Comparison of ENCODE assay signal across 11 cellular contexts in the genomic region with DNA sequence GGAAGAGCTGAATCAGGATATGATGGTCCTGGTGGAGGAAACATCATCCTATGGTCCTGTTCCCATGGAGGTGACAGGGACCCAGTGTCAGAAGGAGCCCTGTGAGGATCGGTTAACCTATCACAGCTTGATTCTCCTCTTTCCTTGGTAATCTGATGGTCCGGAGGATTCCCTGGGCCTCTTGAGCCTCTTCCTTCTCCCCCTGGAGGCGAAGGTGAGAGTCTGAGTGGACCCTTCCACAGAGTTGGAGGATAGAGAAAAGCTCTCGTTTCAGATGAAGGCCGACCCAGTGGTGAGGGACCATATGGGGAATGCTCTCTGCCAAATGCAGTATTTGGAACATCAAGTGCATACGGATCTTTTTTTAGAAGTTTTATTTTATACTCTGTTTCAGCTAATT. TPM values are rescaled to one million over a fixed set of nuclear protein-coding genes. Genes with fewer than 3 reads are reported as not detected.
A peak's percentile ranks its signal among the peaks of the same experiment; 100 is the strongest.
DNase-seq lines count a peak whose midpoint lies in the region; FAIRE-seq and TF ChIP-seq lines count a peak whose summit lies in the region.
"Not testable (repeated sequence)": the region's sequence is repeated elsewhere in the genome, so short reads cannot be mapped to it uniquely, and the experiment has no call there.
"Had no signal": no experiment of that assay in that cellular context is flagged by ENCODE, and none has a peak within 500 bp of the region (broad histone marks: within the 10 kb centered on the region; RNA-seq: fewer than 3 reads in every experiment).

No MANE protein-coding gene starts in this region.

- not testable (repeated sequence) for H2AFZ ChIP-seq in H9 (ENCODE audit: low read length); H1 (ENCODE audit: low read length)

- H3K4me3 Mint-ChIP-seq in H9; activated T-helper 1 cell treated with anti-CD3 and anti-CD28 coated beads, Interleukin-12 subunit alpha, Interleukin-12 subunit beta, Interleukin-2, Interleukin-4 antibody, amounts not matched to agents 30 ng/mL and 10 ng/mL and 1 ng/mL, durations not matched to agents 14 hours and 24 hours and 36 hours; activated naive CD8-positive, alpha-beta T cell treated with anti-CD3 and anti-CD28 coated beads for 36 hours: not testable (repeated sequence)
- H3K4me3 Mint-ChIP-seq in activated CD4-positive, alpha-beta T cell treated with anti-CD3 and anti-CD28 coated beads, Interleukin-2, amount 10 ng/mL, durations not matched to agents 24 days and 14 days: peak overlapping the region; percentile 4

- H3K18ac ChIP-seq in H9 (ENCODE audit: insufficient read length, low read depth, low read length); H1 (ENCODE audit: extremely low read depth, low read length): not testable (repeated sequence)

- H3K27ac Mint-ChIP-seq in H9: not testable (repeated sequence)
- H3K27ac Mint-ChIP-seq in activated CD4-positive, alpha-beta T cell treated with anti-CD3 and anti-CD28 coated beads, Interleukin-2, amount 10 ng/mL, durations not matched to agents 24 days and 14 days: peak overlapping the region; percentile 84
- peak overlapping the region; percentile 94 for H3K27ac Mint-ChIP-seq in activated T-helper 1 cell treated with anti-CD3 and anti-CD28 coated beads, Interleukin-12 subunit alpha, Interleukin-12 subunit beta, Interleukin-2, Interleukin-4 antibody, amounts not matched to agents 30 ng/mL and 10 ng/mL and 1 ng/mL, durations not matched to agents 14 hours and 24 hours and 36 hours
- peak overlapping the region; percentile 86 for H3K27ac Mint-ChIP-seq in activated naive CD8-positive, alpha-beta T cell treated with anti-CD3 and anti-CD28 coated beads for 36 hours

- H3K4me1 Mint-ChIP-seq in H9: not testable (repeated sequence)
- peaks cover 12% of the 10 kb centered on the region for H3K4me1 Mint-ChIP-seq in activated CD4-positive, alpha-beta T cell treated with anti-CD3 and anti-CD28 coated beads, Interleukin-2, amount 10 ng/mL, durations not matched to agents 24 days and 14 days
- peaks cover 17% of the 10 kb centered on the region for H3K4me1 Mint-ChIP-seq in activated T-helper 1 cell treated with anti-CD3 and anti-CD28 coated beads, Interleukin-12 subunit alpha, Interleukin-12 subunit beta, Interleukin-2, Interleukin-4 antibody, amounts not matched to agents 30 ng/mL and 10 ng/mL and 1 ng/mL, durations not matched to agents 14 hours and 24 hours and 36 hours (ENCODE audit: low read depth)
- peaks cover 19% of the 10 kb centered on the region for H3K4me1 Mint-ChIP-seq in activated naive CD8-positive, alpha-beta T cell treated with anti-CD3 and anti-CD28 coated beads for 36 hours

- TF ChIP-seq CTCF in H9 (conservative IDR thresholded peaks at IDR 0.05): peak; percentile 36; the same call in 2 of the 3 replicates
- peak in 2 of 3 experiments; percentile 2 to 18; a peak in 3 of 4 replicates for TF ChIP-seq CTCF in H1 (IDR thresholded peaks at IDR 0.05; ENCODE audit: control extremely low read depth in 1 of 3, insufficient read depth in 1 of 3, low read depth in 1 of 3, low read length in 3 of 3)

- not testable (repeated sequence) for H3K36me3 Mint-ChIP-seq in H9 (ENCODE audit: insufficient read depth in 1 of 3, low read depth in 3 of 3); activated CD4-positive, alpha-beta T cell treated with anti-CD3 and anti-CD28 coated beads, Interleukin-2, amount 10 ng/mL, durations not matched to agents 24 days and 14 days (ENCODE audit: low read depth); activated T-helper 1 cell treated with anti-CD3 and anti-CD28 coated beads, Interleukin-12 subunit alpha, Interleukin-12 subunit beta, Interleukin-2, Interleukin-4 antibody, amounts not matched to agents 30 ng/mL and 10 ng/mL and 1 ng/mL, durations not matched to agents 14 hours and 24 hours and 36 hours (ENCODE audit: low read depth); activated naive CD8-positive, alpha-beta T cell treated with anti-CD3 and anti-CD28 coated beads for 36 hours

- not testable (repeated sequence) for H3T11ph ChIP-seq in H9 (ENCODE audit: low read length)

- H3K27ac ChIP-seq in H9 (ENCODE audit: insufficient read length, low read depth, low read length); H1 (ENCODE audit: low read depth, low read length): not testable (repeated sequence)

- H3K56ac ChIP-seq in H9 (ENCODE audit: insufficient read length, low read depth, low read length); H1 (replicated peaks; ENCODE audit: insufficient read length, low read depth, low read length): not testable (repeated sequence)

- H3K4me3 ChIP-seq in H1 (ENCODE audit: extremely low read depth in 1 of 4, insufficient read depth in 2 of 4, low read depth in 3 of 4, low read length in 4 of 4): not testable (repeated sequence)

- H2BK120ac ChIP-seq in H9 (ENCODE audit: low read depth, low read length, poor library complexity, severe bottlenecking); H1 (replicated peaks; ENCODE audit: low read depth, low read length): not testable (repeated sequence)

- H3K27me3 ChIP-seq in H9 (ENCODE audit: insufficient read depth, low read length); H1 (replicated peaks in 1 of 4; ENCODE audit: control insufficient read depth in 3 of 4, extremely low read depth in 1 of 4, insufficient read depth in 3 of 4, low read length in 3 of 4): not testable (repeated sequence)

- not testable (repeated sequence) for FAIRE-seq in H1 (lab: Jason Lieb, UNC)

- H2BK15ac ChIP-seq in H9 (ENCODE audit: low read depth, low read length); H1 (ENCODE audit: low read length): not testable (repeated sequence)

- CTCF ChIA-PET in H1 (lab: Charles Lee; ENCODE audit: partially characterized antibody): interaction anchor here (0.9 to 3.7 kb wide), 5 partner anchors 10 to 86 kb away, joined by 3 to 12 read pairs (median 4); no protein-coding TSS in a partner anchor

- not testable (repeated sequence) for H3K9ac ChIP-seq in H9 (ENCODE audit: extremely low read depth, insufficient read length, low read length); H1 (replicated peaks in 1 of 4; ENCODE audit: extremely low read depth in 1 of 4, low read depth in 3 of 4, low read length in 3 of 4)

- not testable (repeated sequence) for H3K4ac ChIP-seq in H9 (ENCODE audit: low read depth, low read length); H1 (replicated peaks; ENCODE audit: insufficient read length, low read depth, low read length)

- TF ChIP-seq EP300 in H1 (IDR thresholded peaks at IDR 0.05; ENCODE audit: borderline replicate concordance in 1 of 2, low read depth in 2 of 2, low read length in 2 of 2): not testable (repeated sequence)

- H3K27me3 Mint-ChIP-seq in H9 (ENCODE audit: low read depth): peaks cover 25% of the 10 kb centered on the region
- H3K27me3 Mint-ChIP-seq in activated CD4-positive, alpha-beta T cell treated with anti-CD3 and anti-CD28 coated beads, Interleukin-2, amount 10 ng/mL, durations not matched to agents 24 days and 14 days; activated T-helper 1 cell treated with anti-CD3 and anti-CD28 coated beads, Interleukin-12 subunit alpha, Interleukin-12 subunit beta, Interleukin-2, Interleukin-4 antibody, amounts not matched to agents 30 ng/mL and 10 ng/mL and 1 ng/mL, durations not matched to agents 14 hours and 24 hours and 36 hours (ENCODE audit: insufficient read depth): not testable (repeated sequence)
- peaks cover 18% of the 10 kb centered on the region for H3K27me3 Mint-ChIP-seq in activated naive CD8-positive, alpha-beta T cell treated with anti-CD3 and anti-CD28 coated beads for 36 hours

- no CpG with 5 or more reads among the region's 6 CpGs for WGBS in H9 (ENCODE audit: extremely low coverage, insufficient read length, low lambda C conversion rate)
- 84% methylated on average over 6 of the region's 6 CpGs; no CpG with 5 or more reads in 1 of the 2 experiments for WGBS in H1 (ENCODE audit: extremely low coverage in 1 of 2, insufficient coverage in 1 of 2, insufficient read length in 1 of 2, insufficient replicate concordance in 2 of 2, low coverage in 1 of 2, low lambda C conversion rate in 2 of 2, missing lambda C conversion rate in 1 of 2), 2 experiments

- not testable (repeated sequence) for H3K36me3 ChIP-seq in H1 (ENCODE audit: control insufficient read depth in 2 of 4, insufficient read depth in 4 of 4, low read length in 3 of 4)

- H2BK20ac ChIP-seq in H9 (ENCODE audit: low read depth, low read length, poor library complexity, severe bottlenecking); H1 (ENCODE audit: low read length): not testable (repeated sequence)

- H4K5ac ChIP-seq in H9 (ENCODE audit: insufficient read length, low read depth, low read length); H1 (ENCODE audit: insufficient read length, low read depth, low read length): not testable (repeated sequence)

- H3K4me1 ChIP-seq in H9 (ENCODE audit: insufficient read depth, low read length); H1 (replicated peaks in 1 of 4; ENCODE audit: control insufficient read depth in 3 of 4, insufficient read depth in 4 of 4, low read length in 3 of 4): not testable (repeated sequence)

- not testable (repeated sequence) for H2BK12ac ChIP-seq in H9 (ENCODE audit: insufficient read length, low read depth, low read length); H1 (ENCODE audit: low read depth, low read length)

- not testable (repeated sequence) for H3K9me3 ChIP-seq in H9 (ENCODE audit: control insufficient read depth, low read depth, low read length); H1 (ENCODE audit: insufficient read depth in 2 of 2, low read depth in 1 of 2, low read length in 1 of 2)

- H3K4me2 ChIP-seq in H9 (ENCODE audit: insufficient read depth, insufficient read length, low read length); H1 (ENCODE audit: insufficient read depth in 1 of 2, low read depth in 2 of 2, low read length in 2 of 2): not testable (repeated sequence)

- not testable (repeated sequence) for H3K79me1 ChIP-seq in H9 (ENCODE audit: insufficient read depth, low read depth, low read length, poor library complexity, severe bottlenecking); H1 (ENCODE audit: low read depth, low read length)

- H3K14ac ChIP-seq in H9 (ENCODE audit: insufficient read depth, low read length); H1 (ENCODE audit: insufficient read length): not testable (repeated sequence)

- not testable (repeated sequence) for H3K23me2 ChIP-seq in H9 (ENCODE audit: insufficient read length, low read depth, low read length, poor library complexity, severe bottlenecking); H1 (ENCODE audit: low read depth, low read length)

- not testable (repeated sequence) for H3K23ac ChIP-seq in H9 (ENCODE audit: insufficient read length, low read depth, low read length); H1 (ENCODE audit: insufficient read length)

- POLR2A ChIA-PET in H1 (lab: Charles Lee; ENCODE audit: partially characterized antibody): not testable (repeated sequence)

- not testable (repeated sequence) for H4K91ac ChIP-seq in H9 (ENCODE audit: insufficient read length, low read depth, low read length); H1 (replicated peaks; ENCODE audit: insufficient read length, low read length)

- not testable (repeated sequence) for H4K20me1 ChIP-seq in H9 (ENCODE audit: control insufficient read depth, insufficient read depth, insufficient read length); H1 (replicated peaks in 1 of 2; ENCODE audit: control insufficient read depth in 1 of 2, insufficient read depth in 2 of 2, low read length in 2 of 2)

- TF ChIP-seq RAD21 in H1 (IDR thresholded peaks at IDR 0.05 in 1 of 2, conservative IDR thresholded peaks at IDR 0.05 in 1 of 2; ENCODE audit: low read depth in 2 of 2, low read length in 2 of 2): peak; percentile 3 to 15; a peak in 1 of 4 replicates

- H3K79me2 ChIP-seq in H9 (ENCODE audit: insufficient read depth, low read length); H1 (ENCODE audit: control insufficient read depth in 1 of 2, insufficient read depth in 2 of 2, low read length in 2 of 2): not testable (repeated sequence)

- TF ChIP-seq POLR2A in H1 (IDR thresholded peaks at IDR 0.05; ENCODE audit: control extremely low read depth in 1 of 2, low read depth in 2 of 2, low read length in 2 of 2): not testable (repeated sequence)

- not testable (repeated sequence) for H2AK5ac ChIP-seq in H9 (ENCODE audit: insufficient read length, low read length); H1 (ENCODE audit: low read depth, low read length)

- H4K8ac ChIP-seq in H9 (replicated peaks; ENCODE audit: insufficient read length, low read depth, low read length); H1 (ENCODE audit: extremely low read depth, insufficient read depth, low read length): not testable (repeated sequence)

- not testable (repeated sequence) for H3K9me3 Mint-ChIP-seq in H9
- H3K9me3 Mint-ChIP-seq in activated CD4-positive, alpha-beta T cell treated with anti-CD3 and anti-CD28 coated beads, Interleukin-2, amount 10 ng/mL, durations not matched to agents 24 days and 14 days: peaks cover 20% of the 10 kb centered on the region
- H3K9me3 Mint-ChIP-seq in activated T-helper 1 cell treated with anti-CD3 and anti-CD28 coated beads, Interleukin-12 subunit alpha, Interleukin-12 subunit beta, Interleukin-2, Interleukin-4 antibody, amounts not matched to agents 30 ng/mL and 10 ng/mL and 1 ng/mL, durations not matched to agents 14 hours and 24 hours and 36 hours: peaks cover 21% of the 10 kb centered on the region
- peaks cover 12% of the 10 kb centered on the region for H3K9me3 Mint-ChIP-seq in activated naive CD8-positive, alpha-beta T cell treated with anti-CD3 and anti-CD28 coated beads for 36 hours

- DNase-seq in H9; activated CD4-positive, alpha-beta T cell treated with anti-CD3 and anti-CD28 coated beads, Interleukin-2, amount 10 ng/mL, durations not matched to agents 24 days and 14 days; activated T-helper 1 cell treated with anti-CD3 and anti-CD28 coated beads, Interleukin-12 subunit alpha, Interleukin-12 subunit beta, Interleukin-2, Interleukin-4 antibody, amounts not matched to agents 30 ng/mL and 10 ng/mL and 1 ng/mL, durations not matched to agents 14 hours and 24 hours and 36 hours (ENCODE audit: low spot score); activated naive CD8-positive, alpha-beta T cell treated with anti-CD3 and anti-CD28 coated beads for 36 hours; H1 (ENCODE audit: low read depth in 1 of 2, low spot score in 2 of 2): not testable (repeated sequence)
- DNase-seq in islet precursor cell: peak; percentile 37

- not testable (repeated sequence) for H2BK5ac ChIP-seq in H9 (ENCODE audit: insufficient read length, low read length); H1 (ENCODE audit: low read depth, low read length)

- intact Hi-C loops in activated CD4-positive, alpha-beta T cell treated with anti-CD3 and anti-CD28 coated beads, Interleukin-2, amount 10 ng/mL, durations not matched to agents 24 days and 14 days (cut with micrococcal nuclease): loop anchor here (2.0 kb wide), 1 partner anchor 63 kb away; no protein-coding TSS in a partner anchor
- intact Hi-C loops in activated T-helper 1 cell treated with anti-CD3 and anti-CD28 coated beads, Interleukin-12 subunit alpha, Interleukin-12 subunit beta, Interleukin-2, Interleukin-4 antibody, amounts not matched to agents 30 ng/mL and 10 ng/mL and 1 ng/mL, durations not matched to agents 14 hours and 24 hours and 36 hours (cut with micrococcal nuclease): loop anchor here (1.0 to 5.0 kb wide), 3 partner anchors 35 to 63 kb away; no protein-coding TSS in a partner anchor

RNA-seq across cellular contexts. Expression of a gene that starts 32.1 kb away (rescaled TPM):
- total RNA-seq in H9 (2021): 1.6 and 1.8 TPM in 2 replicates
- total RNA-seq in activated CD4-positive, alpha-beta T cell treated with anti-CD3 and anti-CD28 coated beads, Interleukin-2, amount 10 ng/mL, durations not matched to agents 24 days and 14 days: 1.8 and 1.9 TPM in 2 replicates
- 2.1 and 2.3 TPM in 2 replicates for total RNA-seq in activated T-helper 1 cell treated with anti-CD3 and anti-CD28 coated beads, Interleukin-12 subunit alpha, Interleukin-12 subunit beta, Interleukin-2, Interleukin-4 antibody, amounts not matched to agents 30 ng/mL and 10 ng/mL and 1 ng/mL, durations not matched to agents 14 hours and 24 hours and 36 hours
- total RNA-seq in activated naive CD8-positive, alpha-beta T cell treated with anti-CD3 and anti-CD28 coated beads for 36 hours: not detected
- 3.1 and 3.9 TPM in 2 replicates for total RNA-seq in H1 (2021; fragmentation: NEBNext Ultra II Directional; extraction: Animal tissue kit (Norgen Biotek cat#: 25700))
- polyA plus RNA-seq in H1 (2011; rRNA removed): 2.9 and 4.8 TPM in 2 replicates
- 3.4 TPM for polyA plus RNA-seq in H1 (2011; cell fraction: cytosol; rRNA removed)
- polyA plus RNA-seq in H1 (2011; cell fraction: nucleus; rRNA removed): 5.3 TPM
- 2.8 to 3.8 TPM (median 3.2 TPM) in 4 replicates for polyA plus RNA-seq in H1 (2012, experiment 1 of 2)
- 3.5 TPM for polyA plus RNA-seq in H1 (2012, experiment 2 of 2)
- 1.6 TPM for polyA plus RNA-seq in H1 (2013, experiment 1 of 2)
- polyA plus RNA-seq in H1 (2013, experiment 2 of 2): 1.6 TPM
- 1.1 and 1.6 TPM in 2 replicates for polyA minus RNA-seq in H1 (2011; rRNA and poly(A)+ RNA removed)
- 4.1 TPM for polyA minus RNA-seq in H1 (2011; cell fraction: cytosol; rRNA and poly(A)+ RNA removed)
- 2.1 TPM for polyA minus RNA-seq in H1 (2011; cell fraction: nucleus; rRNA and poly(A)+ RNA removed)
- total RNA-seq: CD4-positive, alpha-beta memory T cell; Daoy; IMR-90 had no signal
- polyA plus RNA-seq: AG04450; CD14-positive monocyte; CD4-positive, alpha-beta memory T cell; IMR-90 had no signal
